9 cellular contexts compared by ENCODE assay signal in genomic region chr21:37435120-37435519, GRCh38.
A peak's percentile ranks its signal among the peaks of the same experiment; 100 is the strongest.
DNase-seq lines count a peak whose midpoint lies in the region; ATAC-seq and TF ChIP-seq lines count a peak whose summit lies in the region.
"Had no signal": no experiment of that assay in that cellular context is flagged by ENCODE, and none has a peak within 500 bp of the region (broad histone marks: within the 10 kb centered on the region; RNA-seq: fewer than 3 reads in every experiment).

No MANE protein-coding gene starts in this region.

- H3K4me3 Mint-ChIP-seq in stimulated activated memory B cell treated with anti-CD40 and anti-IgM and Interleukin-4, amounts not matched to agents 10 μg/mL and 1 μg/mL and 100 μg/mL, for 72 hours = no peak overlapping the region

- H3K36me3 ChIP-seq in Loucy (ENCODE audit: insufficient read depth, low read length) = peaks cover 18% of the 10 kb centered on the region; the same call in 1 of the 2 replicates
- H3K36me3 ChIP-seq: SJSA1 had no signal

- peaks cover 88% of the 10 kb centered on the region for H4K20me1 ChIP-seq in Loucy (ENCODE audit: insufficient read depth, low read length, poor library complexity, severe bottlenecking)

- no peaks in the 10 kb centered on the region for H3K9me3 ChIP-seq in Loucy (ENCODE audit: insufficient read depth, low read depth, low read length)
- H3K9me3 ChIP-seq: SJSA1 had no signal

- peaks cover 4% of the 10 kb centered on the region; the same call in 1 of the 2 replicates for H3F3A ChIP-seq in Loucy (ENCODE audit: low read depth)

- TF ChIP-seq CTCF in Loucy (conservative IDR thresholded peaks at IDR 0.05; ENCODE audit: low read length) = no peak

- peaks cover 35% of the 10 kb centered on the region for H3K4me1 Mint-ChIP-seq in stimulated activated memory B cell treated with anti-CD40 and anti-IgM and Interleukin-4, amounts not matched to agents 10 μg/mL and 1 μg/mL and 100 μg/mL, for 72 hours

- no peaks in the 10 kb centered on the region for H3K27me3 ChIP-seq in Loucy (ENCODE audit: insufficient read depth, low read length, poor library complexity, severe bottlenecking)
- H3K27me3 ChIP-seq: SJSA1 had no signal

- H3K79me2 ChIP-seq in Loucy (ENCODE audit: insufficient read depth, low read length) = peaks cover 94% of the 10 kb centered on the region

- no peaks in the 10 kb centered on the region for H3K9me2 ChIP-seq in Loucy (replicated peaks; ENCODE audit: low read depth, low read length)

- H3K27me3 Mint-ChIP-seq in stimulated activated memory B cell treated with anti-CD40 and anti-IgM and Interleukin-4, amounts not matched to agents 10 μg/mL and 1 μg/mL and 100 μg/mL, for 72 hours = no peaks in the 10 kb centered on the region

- H3K4me1 ChIP-seq in Loucy (ENCODE audit: insufficient read depth, low read length, poor library complexity, severe bottlenecking) = peaks cover 52% of the 10 kb centered on the region
- H3K4me1 ChIP-seq: SJSA1 had no signal

- no peaks in the 10 kb centered on the region for H3K9me3 Mint-ChIP-seq in stimulated activated memory B cell treated with anti-CD40 and anti-IgM and Interleukin-4, amounts not matched to agents 10 μg/mL and 1 μg/mL and 100 μg/mL, for 72 hours

- peak overlapping the region; percentile 49 for H3K4me3 ChIP-seq in Loucy (ENCODE audit: low read length, poor library complexity, severe bottlenecking)
- H3K4me3 ChIP-seq: SJSA1 had no signal

- no peak overlapping the region for H3K27ac Mint-ChIP-seq in stimulated activated memory B cell treated with anti-CD40 and anti-IgM and Interleukin-4, amounts not matched to agents 10 μg/mL and 1 μg/mL and 100 μg/mL, for 72 hours

- H3K9ac ChIP-seq in Loucy (ENCODE audit: low read depth, low read length, poor library complexity, severe bottlenecking) = peak overlapping the region; percentile 37

- H2AFZ ChIP-seq in Loucy (ENCODE audit: low read length) = no peak overlapping the region

- peaks cover 45% of the 10 kb centered on the region for H3K36me3 Mint-ChIP-seq in stimulated activated memory B cell treated with anti-CD40 and anti-IgM and Interleukin-4, amounts not matched to agents 10 μg/mL and 1 μg/mL and 100 μg/mL, for 72 hours

- peak; percentile 82 for ATAC-seq in stimulated activated memory B cell treated with anti-CD40 and anti-IgM and Interleukin-4, amounts not matched to agents 10 μg/mL and 1 μg/mL and 100 μg/mL, for 72 hours
- ATAC-seq in HG03175 (IDR thresholded peaks at IDR 0.05; ENCODE audit: unreplicated experiment) = no peak

- peak; percentile 75 for DNase-seq in GDM1 (lab: John Stamatoyannopoulos, UW)
- peak; percentile 94 for DNase-seq in SK-N-DZ (ENCODE audit: low spot score)
- DNase-seq in cerebellar cortex (ENCODE audit: low spot score) = peak; percentile 99
- peak; percentile 92 for DNase-seq in iris pigment epithelial cell (ENCODE audit: low read depth)
- no peak for DNase-seq in COLO829 (ENCODE audit: low spot score)

- peak overlapping the region; percentile 65 for H3K4me2 ChIP-seq in Loucy (ENCODE audit: low read depth, low read length, poor library complexity, severe bottlenecking)
